1 cellular context compared by ENCODE assay signal in the genomic region with DNA sequence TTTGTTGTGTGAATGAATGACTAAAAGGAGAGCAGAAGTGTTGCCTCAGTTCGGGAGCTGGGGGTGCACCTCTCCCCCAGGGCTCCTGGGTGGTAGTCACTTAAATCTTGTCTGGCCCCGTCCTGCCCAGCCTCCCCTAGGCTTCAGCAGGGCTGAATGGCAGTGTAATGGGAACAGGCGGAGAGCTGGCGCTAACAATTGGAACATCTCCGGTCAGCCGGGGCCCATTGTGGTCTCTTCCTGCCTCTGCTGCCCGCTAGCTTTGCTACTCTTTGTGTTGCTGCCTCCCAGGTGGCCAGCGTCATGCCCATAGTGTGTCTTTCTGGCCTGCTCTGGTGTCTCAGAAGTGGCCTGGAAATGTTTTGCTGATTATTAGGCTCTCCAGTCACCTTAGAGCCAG.
TF ChIP-seq lines count a peak whose summit lies in the region.

No MANE protein-coding gene starts in this region.

TF ChIP-seq in GM23338, 12 proteins besides CTCF, POLR2A, EP300 and RAD21 (continued from another document):
- TF ChIP-seq ZNF462 (CRISPR knock-in tag; IDR thresholded peaks at IDR 0.05) = no peak
